ENCODE assay signal across 9 cellular contexts in the genomic region with DNA sequence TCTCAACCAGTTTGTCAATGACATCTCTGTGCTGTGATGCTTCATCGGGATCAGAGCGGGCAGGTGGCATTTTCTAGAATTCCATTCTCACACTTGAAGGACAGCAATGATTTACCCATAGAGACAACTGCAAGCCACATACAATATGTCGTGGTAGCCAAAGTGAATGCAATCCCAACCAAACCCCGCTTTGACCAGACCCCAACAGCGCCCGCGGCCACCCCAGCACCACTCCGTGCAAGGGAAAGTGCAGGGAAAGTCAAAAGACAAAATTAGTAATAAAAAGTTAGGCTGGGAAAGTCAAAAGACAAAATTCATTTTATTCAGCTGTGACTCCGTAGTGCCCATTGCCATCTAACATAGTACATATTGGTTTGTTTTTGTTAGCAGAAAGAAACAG.
"Had no signal": no experiment of that assay in that cellular context is flagged by ENCODE, and none has a peak within 500 bp of the region (broad histone marks: within the 10 kb centered on the region; RNA-seq: fewer than 3 reads in every experiment).

No MANE protein-coding gene starts in this region.

- H2AFZ ChIP-seq: GM23248 had no signal

- H3K36me3 ChIP-seq: HAP-1 had no signal

- H3K4me1 Mint-ChIP-seq: IgD-negative memory B cell had no signal

- FAIRE-seq: HepG2 had no signal

- ATAC-seq: HCT116, HepG2 had no signal

- H3K4me3 Mint-ChIP-seq: HFFc6, IgD-negative memory B cell had no signal

- H3K9me3 ChIP-seq: HAP-1 had no signal

- H3K9ac ChIP-seq: GM23248 had no signal

- H3K27ac ChIP-seq: GM23248 had no signal

- H3K27ac Mint-ChIP-seq: HFFc6, IgD-negative memory B cell had no signal

- H3K9me3 Mint-ChIP-seq: HFFc6 had no signal

- H3K4me1 ChIP-seq: HAP-1 had no signal

- DNase-seq: GM23248, GOT3, H7, HFFc6, KBM-7 had no signal

- H3K4me3 ChIP-seq: GM23248, HAP-1 had no signal

- H3K36me3 Mint-ChIP-seq: IgD-negative memory B cell had no signal
